Comparison of ENCODE assay signal across 12 cellular contexts in the genomic region with DNA sequence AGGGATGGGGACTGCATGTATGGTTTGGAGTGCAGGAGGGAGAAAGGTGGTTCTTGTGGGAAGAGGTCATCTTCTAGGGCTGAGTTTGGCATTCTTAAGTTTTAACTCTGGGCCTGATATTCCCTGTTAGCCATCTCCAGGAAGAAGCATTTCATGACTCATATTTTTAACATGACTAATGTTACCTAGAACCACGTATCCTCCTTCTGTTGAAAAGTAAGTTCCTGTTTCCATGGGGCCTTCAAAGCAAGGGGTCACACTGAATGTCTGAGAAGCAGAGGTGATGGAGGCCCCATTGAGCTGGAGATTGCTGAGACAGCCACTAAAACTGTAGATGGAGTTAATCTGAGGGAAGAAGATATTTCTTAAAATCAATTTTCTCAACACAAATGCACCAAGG. TPM values are rescaled to one million over a fixed set of nuclear protein-coding genes. Genes with fewer than 3 reads are reported as not detected.
DNase-seq lines count a peak whose midpoint lies in the region; ATAC-seq, FAIRE-seq and TF ChIP-seq lines count a peak whose summit lies in the region.
"Had no signal": no experiment of that assay in that cellular context is flagged by ENCODE, and none has a peak within 500 bp of the region (broad histone marks: within the 10 kb centered on the region; RNA-seq: fewer than 3 reads in every experiment).

No MANE protein-coding gene starts in this region.

- H3K4me2 ChIP-seq in PC-9 (no peak overlapping the region), endothelial cell of umbilical vein (ENCODE audit: insufficient read depth, low read length) (no peak overlapping the region)

- DNase-seq in activated T-cell treated with anti-CD3 and anti-CD28 coated beads, Interleukin-2, amount 50 U/mL, for 24 hours = no peak
- DNase-seq in activated T-cell treated with anti-CD3 and anti-CD28 coated beads, Interleukin-2, amount 50 U/mL, for 1 hour = no peak
- peak; percentile 8 to 74 for DNase-seq in PC-9
- peak; percentile 38 for DNase-seq in endothelial cell of umbilical vein (ENCODE audit: low read depth, low spot score)
- no peak for DNase-seq in stimulated activated naive CD8-positive, alpha-beta T cell treated with anti-CD3 and anti-CD28 coated beads, Interleukin-15, amount 100 ng/mL, for 72 hours
- DNase-seq in HUDEP-2 (lab: John Stamatoyannopoulos, UW; ENCODE audit: unreplicated experiment in 76 of 76) = no peak
- DNase-seq in islet precursor cell = no peak
- DNase-seq: activated T-cell treated with anti-CD3 and anti-CD28 coated beads, Interleukin-2, amount 50 U/mL, for 48 hours; kidney; NCI-H2227 treated with DMSO at 0.1 percent for 48 hours had no signal

- H3K36me3 ChIP-seq in PC-9 (ENCODE audit: low read depth) (peaks cover 90% of the 10 kb centered on the region), endothelial cell of umbilical vein (ENCODE audit: control insufficient read depth in 2 of 2, extremely low read depth in 1 of 2, insufficient read depth in 2 of 2, low read length in 2 of 2) (peaks cover 57 to 69% of the 10 kb centered on the region in 2 experiments)

- peak; percentile 8 for FAIRE-seq in endothelial cell of umbilical vein (lab: Jason Lieb, UNC)
- FAIRE-seq: kidney had no signal

- no peak overlapping the region for H3K4me3 ChIP-seq in PC-9
- no peak overlapping the region for H3K4me3 ChIP-seq in endothelial cell of umbilical vein (replicated peaks in 1 of 3; ENCODE audit: insufficient read depth in 1 of 3, low read depth in 1 of 3, low read length in 3 of 3)

- no peak for TF ChIP-seq CTCF in PC-9 (conservative IDR thresholded peaks at IDR 0.05)
- no peak for TF ChIP-seq CTCF in endothelial cell of umbilical vein (IDR thresholded peaks at IDR 0.05; ENCODE audit: extremely low read depth in 1 of 2, insufficient read depth in 1 of 2, low read depth in 1 of 2, low read length in 2 of 2)

- H2AFZ ChIP-seq in PC-9 (no peak overlapping the region), endothelial cell of umbilical vein (ENCODE audit: low read depth, low read length) (no peak overlapping the region)

- peak; percentile 80 for ATAC-seq in stimulated activated naive CD8-positive, alpha-beta T cell treated with anti-CD3 and anti-CD28 coated beads, Interleukin-15, amount 100 ng/mL, for 72 hours
- ATAC-seq in GM21619 (IDR thresholded peaks at IDR 0.05; ENCODE audit: unreplicated experiment) = no peak

- no peaks in the 10 kb centered on the region for H3K36me3 Mint-ChIP-seq in activated T-cell treated with anti-CD3 and anti-CD28 coated beads, Interleukin-2, amount 50 U/mL, for 24 hours (ENCODE audit: low read depth)

- H3K9me3 ChIP-seq in PC-9 (ENCODE audit: insufficient read depth, low read depth) (no peaks in the 10 kb centered on the region), endothelial cell of umbilical vein (replicated peaks; ENCODE audit: control insufficient read depth, insufficient read depth, low read length) (no peaks in the 10 kb centered on the region)

- H3K79me2 ChIP-seq in PC-9 (ENCODE audit: low read depth) (no peaks in the 10 kb centered on the region), endothelial cell of umbilical vein (ENCODE audit: control insufficient read depth, insufficient read depth, low read length) (no peaks in the 10 kb centered on the region)

- H3K9me3 Mint-ChIP-seq in activated T-cell treated with anti-CD3 and anti-CD28 coated beads, Interleukin-2, amount 50 U/mL, for 24 hours = no peaks in the 10 kb centered on the region
- H3K9me3 Mint-ChIP-seq in stimulated activated naive CD8-positive, alpha-beta T cell treated with anti-CD3 and anti-CD28 coated beads, Interleukin-15, amount 100 ng/mL, for 72 hours = no peaks in the 10 kb centered on the region

- H3K9ac ChIP-seq in endothelial cell of umbilical vein (replicated peaks; ENCODE audit: extremely low read depth, insufficient read depth, low read length) = no peak overlapping the region

- peaks cover 50% of the 10 kb centered on the region for H3F3A ChIP-seq in PC-9 (ENCODE audit: insufficient read depth, low read depth)

- H3K27me3 ChIP-seq in PC-9 (ENCODE audit: insufficient read depth, low read depth) (no peaks in the 10 kb centered on the region), endothelial cell of umbilical vein (ENCODE audit: control insufficient read depth in 2 of 2, insufficient read depth in 2 of 2, low read length in 2 of 2) (no peaks in the 10 kb centered on the region)

- POLR2A ChIA-PET in PC-9 (lab: Charles Lee; ENCODE audit: unreplicated experiment) (no interaction called here), endothelial cell of umbilical vein (lab: Charles Lee) (no interaction called here)

- H3K4me1 ChIP-seq in PC-9 (replicated peaks; ENCODE audit: insufficient read depth) = peaks cover 9% of the 10 kb centered on the region
- peaks cover 12% of the 10 kb centered on the region for H3K4me1 ChIP-seq in endothelial cell of umbilical vein (ENCODE audit: control insufficient read depth, extremely low read depth, insufficient read depth, low read length)

- no peak overlapping the region for H3K4me3 Mint-ChIP-seq in activated T-cell treated with anti-CD3 and anti-CD28 coated beads, Interleukin-2, amount 50 U/mL, for 24 hours
- peak overlapping the region; percentile 21 to 56 for H3K4me3 Mint-ChIP-seq in stimulated activated naive CD8-positive, alpha-beta T cell treated with anti-CD3 and anti-CD28 coated beads, Interleukin-15, amount 100 ng/mL, for 72 hours
- H3K4me3 Mint-ChIP-seq: B cell had no signal

- CTCF ChIA-PET in PC-9 (lab: Charles Lee) (interaction anchor here (0.6 kb wide), 1 partner anchor 149 kb away, joined by 7 read pairs; no protein-coding TSS in a partner anchor), endothelial cell of umbilical vein (lab: Charles Lee) (interaction anchor here (0.6 kb wide), 1 partner anchor 17 kb away, joined by 3 read pairs; no protein-coding TSS in a partner anchor)

- no peak for TF ChIP-seq POLR2A in endothelial cell of umbilical vein (IDR thresholded peaks at IDR 0.05; ENCODE audit: low read depth, low read length)

- intact Hi-C loops in PC-9 (cut with micrococcal nuclease; ENCODE audit: unreplicated experiment) = no loop called here
- intact Hi-C loops in endothelial cell of umbilical vein (cut with micrococcal nuclease) = no loop called here

- no peaks in the 10 kb centered on the region for H3K9me2 ChIP-seq in PC-9 (ENCODE audit: insufficient read depth)

- H4K20me1 ChIP-seq in PC-9 (ENCODE audit: insufficient read depth) (0 out of 2 replicates have a peak, but pooled peaks cover 3% of the 10 kb centered on the region), endothelial cell of umbilical vein (replicated peaks; ENCODE audit: control insufficient read depth, extremely low read depth, insufficient read depth, low read length) (no peaks in the 10 kb centered on the region)

- no peaks in the 10 kb centered on the region for H3K9me1 ChIP-seq in endothelial cell of umbilical vein (replicated peaks; ENCODE audit: control insufficient read depth, extremely low read depth, insufficient read depth, low read length)

- H3K27ac Mint-ChIP-seq in activated T-cell treated with anti-CD3 and anti-CD28 coated beads, Interleukin-2, amount 50 U/mL, for 24 hours = peak overlapping the region; percentile 62
- peak overlapping the region; percentile 13 to 14 for H3K27ac Mint-ChIP-seq in stimulated activated naive CD8-positive, alpha-beta T cell treated with anti-CD3 and anti-CD28 coated beads, Interleukin-15, amount 100 ng/mL, for 72 hours
- H3K27ac Mint-ChIP-seq: B cell had no signal

- H3K27me3 Mint-ChIP-seq in activated T-cell treated with anti-CD3 and anti-CD28 coated beads, Interleukin-2, amount 50 U/mL, for 24 hours = peaks cover 6% of the 10 kb centered on the region
- H3K27me3 Mint-ChIP-seq in stimulated activated naive CD8-positive, alpha-beta T cell treated with anti-CD3 and anti-CD28 coated beads, Interleukin-15, amount 100 ng/mL, for 72 hours = no peaks in the 10 kb centered on the region

- peaks cover 14% of the 10 kb centered on the region for H3K4me1 Mint-ChIP-seq in activated T-cell treated with anti-CD3 and anti-CD28 coated beads, Interleukin-2, amount 50 U/mL, for 24 hours (ENCODE audit: low read depth)
- H3K4me1 Mint-ChIP-seq in stimulated activated naive CD8-positive, alpha-beta T cell treated with anti-CD3 and anti-CD28 coated beads, Interleukin-15, amount 100 ng/mL, for 72 hours = peaks cover 14% of the 10 kb centered on the region
- H3K4me1 Mint-ChIP-seq: B cell had no signal

- dilution Hi-C loops in endothelial cell of umbilical vein (cut with MboI; ENCODE audit: extremely low pct_ligation_motif_present, low sequenced_read_pairs) = no loop called here

- BruUV-seq in PC-9 (replicated peaks; lab: Mats Ljungman, UMichigan) (no TSS peak), endothelial cell of umbilical vein (replicated peaks; lab: Mats Ljungman, UMichigan) (no TSS peak)

- H3K27ac ChIP-seq in PC-9 (peak overlapping the region; percentile 23), endothelial cell of umbilical vein (ENCODE audit: insufficient read depth, low read depth, low read length) (peak overlapping the region; percentile 40)

TF ChIP-seq in endothelial cell of umbilical vein, 7 proteins besides CTCF, POLR2A, EP300 and RAD21:
- TF ChIP-seq FOS (IDR thresholded peaks at IDR 0.05; ENCODE audit: borderline replicate concordance, insufficient read depth, low read length) (peak; percentile 78), JUN (IDR thresholded peaks at IDR 0.05; ENCODE audit: borderline replicate concordance, insufficient read depth, insufficient read length, low read depth) (no peak)

RNA-seq across cellular contexts. Expression of gene FAM229B, which starts 30.2 kb away (rescaled TPM):
- 12.3 and 16.3 TPM in 2 replicates for total RNA-seq in PC-9 (2021)
- 10.1 and 10.6 TPM in 2 replicates for total RNA-seq in endothelial cell of umbilical vein
- polyA plus RNA-seq in endothelial cell of umbilical vein = 9.0 and 9.1 TPM in 2 replicates
- polyA plus RNA-seq in endothelial cell of umbilical vein (2011; cell fraction: cytosol; rRNA removed) = 13.0 and 14.5 TPM in 2 replicates
- polyA plus RNA-seq in endothelial cell of umbilical vein (2011; cell fraction: nucleus; rRNA removed) = 5.2 and 7.7 TPM in 2 replicates
- 14.9 and 22.9 TPM in 2 replicates for polyA plus RNA-seq in endothelial cell of umbilical vein (2012)
- polyA minus RNA-seq in endothelial cell of umbilical vein = 3.9 and 8.3 TPM in 2 replicates
- polyA minus RNA-seq in endothelial cell of umbilical vein (2011; cell fraction: cytosol; rRNA and poly(A)+ RNA removed) = 2.4 TPM
- 0.72 TPM in 2 replicates for polyA minus RNA-seq in endothelial cell of umbilical vein (2011; cell fraction: nucleus; rRNA and poly(A)+ RNA removed)

RNA-seq across cellular contexts. Expression of gene TUBE1, which starts 30.3 kb away (rescaled TPM):
- 27.0 and 30.3 TPM in 2 replicates for total RNA-seq in PC-9 (2021)
- 14.0 and 15.8 TPM in 2 replicates for total RNA-seq in endothelial cell of umbilical vein
- 5.3 and 6.7 TPM in 2 replicates for polyA plus RNA-seq in endothelial cell of umbilical vein
- 6.7 and 7.1 TPM in 2 replicates for polyA plus RNA-seq in endothelial cell of umbilical vein (2011; cell fraction: cytosol; rRNA removed)
- 30.6 and 33.7 TPM in 2 replicates for polyA plus RNA-seq in endothelial cell of umbilical vein (2011; cell fraction: nucleus; rRNA removed)
- 11.0 and 16.9 TPM in 2 replicates for polyA plus RNA-seq in endothelial cell of umbilical vein (2012)
- polyA minus RNA-seq in endothelial cell of umbilical vein = 7.3 and 11.0 TPM in 2 replicates
- 6.3 TPM for polyA minus RNA-seq in endothelial cell of umbilical vein (2011; cell fraction: cytosol; rRNA and poly(A)+ RNA removed)
- polyA minus RNA-seq in endothelial cell of umbilical vein (2011; cell fraction: nucleus; rRNA and poly(A)+ RNA removed) = 36.4 and 40.0 TPM in 2 replicates

Comparison
In these comparisons a context has a peak if more than half of its experiments do, and no peak if none do; other contexts are left out.
1. DNase-seq: peak in PC-9 (2 of 2) and endothelial cell of umbilical vein (single experiment); none in activated T-cell treated with anti-CD3 and anti-CD28 coated beads, Interleukin-2, amount 50 U/mL, for 24 hours (single experiment), activated T-cell treated with anti-CD3 and anti-CD28 coated beads, Interleukin-2, amount 50 U/mL, for 1 hour (single experiment), stimulated activated naive CD8-positive, alpha-beta T cell treated with anti-CD3 and anti-CD28 coated beads, Interleukin-15, amount 100 ng/mL, for 72 hours (0 of 2), HUDEP-2 (0 of 76) and islet precursor cell (single experiment).